ENCODE assay signal across 8 cellular contexts in the genomic region with DNA sequence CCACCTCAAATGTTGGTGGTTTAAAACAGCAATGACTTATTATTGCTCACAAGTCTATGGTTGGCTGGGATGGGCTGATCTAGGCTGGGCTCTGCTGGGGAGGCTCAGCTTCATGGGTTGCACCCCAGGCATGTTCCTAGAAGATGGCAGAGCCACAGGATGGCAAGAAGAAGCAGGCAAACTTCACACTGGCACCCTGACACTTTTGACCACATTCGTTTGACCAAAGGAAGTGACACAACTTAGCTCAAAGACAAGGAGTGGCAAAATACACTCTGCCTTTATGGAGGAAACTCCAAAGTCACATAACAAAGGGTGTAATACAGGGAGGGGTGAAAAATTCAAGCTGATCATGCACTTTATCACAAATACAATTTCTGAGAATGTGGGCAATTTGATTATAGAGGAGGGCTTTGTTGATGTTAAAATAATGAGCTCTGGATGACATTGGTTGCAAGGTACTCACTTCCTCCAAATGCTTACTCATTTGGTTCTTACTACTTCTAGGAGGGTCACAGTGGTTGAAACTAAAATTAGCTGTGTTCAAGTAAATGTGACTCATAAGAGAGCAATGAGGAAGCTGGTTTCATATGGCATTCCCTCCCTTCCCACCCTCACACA.
A peak's percentile ranks its signal among the peaks of the same experiment; 100 is the strongest.
DNase-seq lines count a peak whose midpoint lies in the region; ATAC-seq and FAIRE-seq lines count a peak whose summit lies in the region.

No MANE protein-coding gene starts in this region.

- no peak for FAIRE-seq in RCC 7860 (lab: Jason Lieb, UNC)
- no peak for FAIRE-seq in frontal cortex (lab: Jason Lieb, UNC)

- ATAC-seq in GM18867 (IDR thresholded peaks at IDR 0.05; ENCODE audit: unreplicated experiment) (peak; percentile 98), HG03045 (IDR thresholded peaks at IDR 0.05; ENCODE audit: unreplicated experiment) (peak; percentile 98)

- H3K27ac ChIP-seq in epithelial cell of prostate, result peak overlapping the region; percentile 90

- peak; percentile 59 for DNase-seq in AG08395 (ENCODE audit: low spot score)
- DNase-seq in RCC 7860 (ENCODE audit: low spot score), result peak; percentile 89
- peak; percentile 78 for DNase-seq in epithelial cell of prostate (ENCODE audit: low read depth, low spot score)
- DNase-seq in stimulated activated CD8-positive, alpha-beta memory T cell treated with anti-CD3 and anti-CD28 coated beads, Interleukin-4, amount 100 ng/mL, for 48 hours, result peak; percentile 36
- DNase-seq in frontal cortex (ENCODE audit: low spot score in 2 of 2), result no peak
- DNase-seq in NCI-H1105 treated with DMSO at 0.1 percent for 48 hours (lab: John Stamatoyannopoulos, UW), result no peak

Comparison
In these comparisons a context has a peak if more than half of its experiments do, and no peak if none do; other contexts are left out.
1. DNase-seq: peak in AG08395 (single experiment), RCC 7860 (single experiment), epithelial cell of prostate (single experiment) and stimulated activated CD8-positive, alpha-beta memory T cell treated with anti-CD3 and anti-CD28 coated beads, Interleukin-4, amount 100 ng/mL, for 48 hours (single experiment); none in frontal cortex (0 of 2) and NCI-H1105 treated with DMSO at 0.1 percent for 48 hours (single experiment).